ENCODE assay signal across 21 cellular contexts in the genomic region with DNA sequence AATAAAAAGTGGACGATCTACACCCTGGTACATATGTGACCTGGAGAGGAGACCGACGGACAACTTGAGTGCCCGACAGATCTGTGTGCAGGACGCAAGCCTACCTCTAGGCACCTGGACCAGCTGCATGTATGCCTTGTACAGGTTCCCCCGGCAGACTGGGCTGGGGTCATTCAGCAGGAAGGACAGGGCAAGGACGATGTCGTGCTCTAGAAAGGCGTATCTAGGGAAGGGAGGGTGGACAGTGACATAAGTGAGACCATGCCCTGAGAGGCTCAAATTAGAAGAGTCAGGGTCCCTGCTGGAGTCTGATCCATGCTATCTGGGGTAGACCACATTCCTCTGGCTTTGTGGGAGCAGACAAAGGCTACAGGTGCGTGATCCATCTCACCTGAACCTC. TPM values are rescaled to one million over a fixed set of nuclear protein-coding genes. Genes with fewer than 3 reads are reported as not detected.
DNase-seq lines count a peak whose midpoint lies in the region; ATAC-seq, FAIRE-seq and TF ChIP-seq lines count a peak whose summit lies in the region.
"Had no signal": no experiment of that assay in that cellular context is flagged by ENCODE, and none has a peak within 500 bp of the region (broad histone marks: within the 10 kb centered on the region; RNA-seq: fewer than 3 reads in every experiment).

No MANE protein-coding gene starts in this region.

- H3K36me3 Mint-ChIP-seq in CD8-positive, alpha-beta memory T cell, result no peaks in the 10 kb centered on the region
- no peaks in the 10 kb centered on the region for H3K36me3 Mint-ChIP-seq in GM23338 (ENCODE audit: low read depth)
- H3K36me3 Mint-ChIP-seq in chondrocyte (ENCODE audit: low read depth), result no peaks in the 10 kb centered on the region
- H3K36me3 Mint-ChIP-seq: CD4-positive, CD25-positive, alpha-beta regulatory T cell had no signal

- H3K9me2 ChIP-seq in GM23338 (ENCODE audit: insufficient read depth), result no peaks in the 10 kb centered on the region

- H3F3A ChIP-seq in GM23338 (replicated peaks; ENCODE audit: low read depth), result no peaks in the 10 kb centered on the region

- POLR2A ChIA-PET in CD8-positive, alpha-beta memory T cell (lab: Charles Lee), result no interaction called here

- H3K79me2 ChIP-seq in GM23338 (replicated peaks; ENCODE audit: insufficient read depth), result no peaks in the 10 kb centered on the region

- H3K9me3 ChIP-seq in CD8-positive, alpha-beta memory T cell (ENCODE audit: low read length), result no peaks in the 10 kb centered on the region
- no peaks in the 10 kb centered on the region for H3K9me3 ChIP-seq in kidney (ENCODE audit: control insufficient read depth in 1 of 2, low read length in 2 of 2)
- H3K9me3 ChIP-seq: BE2C had no signal

- H4K20me1 ChIP-seq in GM23338 (replicated peaks; ENCODE audit: insufficient read depth), result no peaks in the 10 kb centered on the region

- no peak overlapping the region for H2AFZ ChIP-seq in GM23338
- H2AFZ ChIP-seq: GM23248 had no signal

- FAIRE-seq in kidney (lab: Jason Lieb, UNC), result no peak
- FAIRE-seq: A204.1, GM12892, GM18507, HepG2 had no signal

- no peak overlapping the region for H3K4me3 ChIP-seq in CD8-positive, alpha-beta memory T cell (ENCODE audit: low read length)
- H3K4me3 ChIP-seq in GM23338 (no peak overlapping the region), kidney (ENCODE audit: low read length in 2 of 2) (no peak overlapping the region)
- H3K4me3 ChIP-seq: GM23248 had no signal

- peaks cover 31% of the 10 kb centered on the region for H3K4me1 ChIP-seq in CD8-positive, alpha-beta memory T cell (ENCODE audit: insufficient read depth, low read length)
- H3K4me1 ChIP-seq in GM23338 (ENCODE audit: insufficient read depth), result peaks cover 6% of the 10 kb centered on the region
- peaks cover 0 to 2% of the 10 kb centered on the region in 2 donors for H3K4me1 ChIP-seq in kidney (ENCODE audit: control insufficient read depth in 1 of 2, insufficient read depth in 1 of 2, low read depth in 1 of 2, low read length in 2 of 2)
- H3K4me1 ChIP-seq: BE2C had no signal

- H3K9ac ChIP-seq in kidney (ENCODE audit: low read length in 2 of 2), result no peak overlapping the region
- H3K9ac ChIP-seq: GM23248 had no signal

- no peak overlapping the region for H3K27ac ChIP-seq in CD8-positive, alpha-beta memory T cell (ENCODE audit: low read depth, low read length)
- no peak overlapping the region for H3K27ac ChIP-seq in GM23338 (ENCODE audit: low read depth)
- no peak overlapping the region for H3K27ac ChIP-seq in kidney (ENCODE audit: low read depth in 2 of 2, low read length in 2 of 2)
- H3K27ac ChIP-seq: GM23248 had no signal

- H3K4me1 Mint-ChIP-seq in CD8-positive, alpha-beta memory T cell, result peaks cover 26 to 38% (median 36%) of the 10 kb centered on the region in 3 donors
- peaks cover 8% of the 10 kb centered on the region for H3K4me1 Mint-ChIP-seq in GM23338
- H3K4me1 Mint-ChIP-seq in chondrocyte (ENCODE audit: low read depth), result peaks cover 11% of the 10 kb centered on the region

- H3K4me3 Mint-ChIP-seq in CD8-positive, alpha-beta memory T cell, result peak overlapping the region in 1 of 7 donors; percentile 36
- H3K4me3 Mint-ChIP-seq in GM23338, result no peak overlapping the region
- H3K4me3 Mint-ChIP-seq in chondrocyte (ENCODE audit: unreplicated experiment), result no peak overlapping the region
- H3K4me3 Mint-ChIP-seq: CD4-positive, CD25-positive, alpha-beta regulatory T cell had no signal

- intact Hi-C loops in kidney (cut with DNase I), result no loop called here

- H3K27ac Mint-ChIP-seq in CD8-positive, alpha-beta memory T cell, result peak overlapping the region in 7 of 8 donors; percentile 7 to 79 (median 47)
- H3K27ac Mint-ChIP-seq in GM23338 (no peak overlapping the region), chondrocyte (ENCODE audit: unreplicated experiment) (no peak overlapping the region)
- H3K27ac Mint-ChIP-seq: CD4-positive, CD25-positive, alpha-beta regulatory T cell had no signal

- H3K27me3 Mint-ChIP-seq in CD8-positive, alpha-beta memory T cell, result no peaks in the 10 kb centered on the region
- H3K27me3 Mint-ChIP-seq in GM23338 (ENCODE audit: insufficient read depth, low read depth, poor library complexity) (peaks cover 6% of the 10 kb centered on the region), chondrocyte (ENCODE audit: low read depth) (peaks cover 20% of the 10 kb centered on the region)
- H3K27me3 Mint-ChIP-seq: CD4-positive, CD25-positive, alpha-beta regulatory T cell had no signal

- peak; percentile 25; the same call in 2 of the 3 replicates for ATAC-seq in GM23338
- ATAC-seq: HepG2 had no signal

- H3K4me2 ChIP-seq in GM23338, result no peak overlapping the region

- H3K36me3 ChIP-seq in CD8-positive, alpha-beta memory T cell (ENCODE audit: insufficient read depth, low read length), result no peaks in the 10 kb centered on the region
- H3K36me3 ChIP-seq in GM23338 (ENCODE audit: insufficient read depth) (no peaks in the 10 kb centered on the region), kidney (ENCODE audit: control insufficient read depth in 1 of 2, insufficient read depth in 2 of 2, low read length in 2 of 2) (no peaks in the 10 kb centered on the region)
- H3K36me3 ChIP-seq: BE2C had no signal

- CTCF ChIA-PET in CD8-positive, alpha-beta memory T cell (lab: Charles Lee), result interaction anchor here (0.6 to 1.3 kb wide), 2 partner anchors 10 to 39 kb away, joined by 3 to 4 read pairs; no protein-coding TSS in a partner anchor

- DNase-seq in CD8-positive, alpha-beta memory T cell, result no peak
- DNase-seq in GM23338 (ENCODE audit: low spot score), result no peak
- peak; percentile 57 for DNase-seq in chondrocyte (ENCODE audit: low spot score)
- peak; percentile 46 for DNase-seq in kidney
- DNase-seq in stimulated activated CD4-positive, alpha-beta T cell treated with anti-CD3 and anti-CD28 coated beads, Interleukin-15, amount 100 ng/mL, for 24 hours, result no peak
- DNase-seq in COR-L47 (lab: John Stamatoyannopoulos, UW), result no peak
- no peak for DNase-seq in NCI-H2029 treated with DMSO at 0.1 percent for 48 hours (lab: John Stamatoyannopoulos, UW)
- DNase-seq: ACHN; BE2C; C1 segment of cervical spinal cord; CD4-positive, CD25-positive, alpha-beta regulatory T cell; DMS153; DMS79; GDM1; GM23248; H7 had no signal

- H3K9me3 Mint-ChIP-seq in CD8-positive, alpha-beta memory T cell, result no peaks in the 10 kb centered on the region
- H3K9me3 Mint-ChIP-seq in GM23338 (peaks cover 2% of the 10 kb centered on the region; the same call in 1 of the 3 replicates), chondrocyte (ENCODE audit: low read depth) (no peaks in the 10 kb centered on the region)
- H3K9me3 Mint-ChIP-seq: CD4-positive, CD25-positive, alpha-beta regulatory T cell had no signal

- TF ChIP-seq CTCF in GM23338 (conservative IDR thresholded peaks at IDR 0.05; ENCODE audit: low read depth in 2 of 2), result no peak
- no peak for TF ChIP-seq CTCF in chondrocyte (IDR thresholded peaks at IDR 0.05)
- TF ChIP-seq CTCF in kidney (IDR thresholded peaks at IDR 0.05; ENCODE audit: borderline replicate concordance, extremely low read depth, insufficient read depth), result no peak

- peaks cover 15% of the 10 kb centered on the region for H3K27me3 ChIP-seq in CD8-positive, alpha-beta memory T cell (ENCODE audit: insufficient read depth, low read length, poor library complexity, severe bottlenecking)
- H3K27me3 ChIP-seq in GM23338 (ENCODE audit: insufficient read depth), result no peaks in the 10 kb centered on the region
- H3K27me3 ChIP-seq: BE2C had no signal

TF ChIP-seq in GM23338, 12 proteins besides CTCF, POLR2A, EP300 and RAD21 (continues in another document):
- TF ChIP-seq, protein P1, sequence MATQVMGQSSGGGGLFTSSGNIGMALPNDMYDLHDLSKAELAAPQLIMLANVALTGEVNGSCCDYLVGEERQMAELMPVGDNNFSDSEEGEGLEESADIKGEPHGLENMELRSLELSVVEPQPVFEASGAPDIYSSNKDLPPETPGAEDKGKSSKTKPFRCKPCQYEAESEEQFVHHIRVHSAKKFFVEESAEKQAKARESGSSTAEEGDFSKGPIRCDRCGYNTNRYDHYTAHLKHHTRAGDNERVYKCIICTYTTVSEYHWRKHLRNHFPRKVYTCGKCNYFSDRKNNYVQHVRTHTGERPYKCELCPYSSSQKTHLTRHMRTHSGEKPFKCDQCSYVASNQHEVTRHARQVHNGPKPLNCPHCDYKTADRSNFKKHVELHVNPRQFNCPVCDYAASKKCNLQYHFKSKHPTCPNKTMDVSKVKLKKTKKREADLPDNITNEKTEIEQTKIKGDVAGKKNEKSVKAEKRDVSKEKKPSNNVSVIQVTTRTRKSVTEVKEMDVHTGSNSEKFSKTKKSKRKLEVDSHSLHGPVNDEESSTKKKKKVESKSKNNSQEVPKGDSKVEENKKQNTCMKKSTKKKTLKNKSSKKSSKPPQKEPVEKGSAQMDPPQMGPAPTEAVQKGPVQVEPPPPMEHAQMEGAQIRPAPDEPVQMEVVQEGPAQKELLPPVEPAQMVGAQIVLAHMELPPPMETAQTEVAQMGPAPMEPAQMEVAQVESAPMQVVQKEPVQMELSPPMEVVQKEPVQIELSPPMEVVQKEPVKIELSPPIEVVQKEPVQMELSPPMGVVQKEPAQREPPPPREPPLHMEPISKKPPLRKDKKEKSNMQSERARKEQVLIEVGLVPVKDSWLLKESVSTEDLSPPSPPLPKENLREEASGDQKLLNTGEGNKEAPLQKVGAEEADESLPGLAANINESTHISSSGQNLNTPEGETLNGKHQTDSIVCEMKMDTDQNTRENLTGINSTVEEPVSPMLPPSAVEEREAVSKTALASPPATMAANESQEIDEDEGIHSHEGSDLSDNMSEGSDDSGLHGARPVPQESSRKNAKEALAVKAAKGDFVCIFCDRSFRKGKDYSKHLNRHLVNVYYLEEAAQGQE (IDR thresholded peaks at IDR 0.05; ENCODE audit: unreplicated experiment), result no peak
- TF ChIP-seq CREB1 (CRISPR knock-in tag; IDR thresholded peaks at IDR 0.05; ENCODE audit: low read depth), result no peak

RNA-seq across cellular contexts. Expression of a gene that starts 7.9 kb away (rescaled TPM):
- not detected for total RNA-seq in CD8-positive, alpha-beta memory T cell
- 0.94 TPM for polyA plus RNA-seq in CD8-positive, alpha-beta memory T cell
- total RNA-seq in GM23338 (2014; rRNA removed; shearing (Covaris generic)), result not detected in 2 replicates
- polyA plus RNA-seq in GM23338 (2016; fragmentation: Nextera tagmentation; extraction: Ambion mirVana) (1.8 and 2.5 TPM in 2 replicates), kidney (ENCODE audit: insufficient read depth, low read depth, low replicate concordance) (11.9 TPM)
- total RNA-seq in chondrocyte (not detected in 3 replicates), kidney (5.2 TPM)
- total RNA-seq: CD4-positive, CD25-positive, alpha-beta regulatory T cell; Daoy; GM23248; H7 had no signal
- polyA plus RNA-seq: GM23248 had no signal

RNA-seq across cellular contexts. Expression of a gene that starts 11.4 kb away (rescaled TPM):
- total RNA-seq in CD8-positive, alpha-beta memory T cell, result 1 to 10 TPM in 1 of 2 experiments, under 1 TPM in 1; 0.93 to 1.5 TPM
- polyA plus RNA-seq in CD8-positive, alpha-beta memory T cell, result 1.5 TPM
- total RNA-seq in GM23338 (2014; rRNA removed; shearing (Covaris generic)), result 0.58 and 1.2 TPM in 2 replicates
- 0.43 and 0.58 TPM in 2 replicates for polyA plus RNA-seq in GM23338 (2016; fragmentation: Nextera tagmentation; extraction: Ambion mirVana)
- total RNA-seq in chondrocyte, result 2.9 to 4.7 TPM (median 3.5 TPM) in 3 replicates
- 30.5 TPM for total RNA-seq in kidney
- polyA plus RNA-seq in kidney (ENCODE audit: insufficient read depth, low read depth, low replicate concordance), result 9.7 TPM

RNA-seq across cellular contexts. Expression of a gene that starts 46.4 kb away (rescaled TPM):
- total RNA-seq in CD8-positive, alpha-beta memory T cell, result 10 to 100 TPM; 33.2 to 34.7 TPM
- polyA plus RNA-seq in CD8-positive, alpha-beta memory T cell, result 18.4 TPM
- 101 and 121 TPM in 2 replicates for total RNA-seq in GM23338 (2014; rRNA removed; shearing (Covaris generic))
- polyA plus RNA-seq in GM23338 (2016; fragmentation: Nextera tagmentation; extraction: Ambion mirVana) (15.6 and 17.7 TPM in 2 replicates), kidney (ENCODE audit: insufficient read depth, low read depth, low replicate concordance) (45.0 TPM)
- total RNA-seq in chondrocyte (28.4 to 44.5 TPM (median 30.0 TPM) in 3 replicates), kidney (97.7 TPM)

Comparison
In these comparisons a context has a peak if more than half of its experiments do, and no peak if none do; other contexts are left out.
1. DNase-seq: peak in chondrocyte (single experiment) and kidney (single experiment); none in CD8-positive, alpha-beta memory T cell (0 of 5), GM23338 (single experiment), stimulated activated CD4-positive, alpha-beta T cell treated with anti-CD3 and anti-CD28 coated beads, Interleukin-15, amount 100 ng/mL, for 24 hours (single experiment), COR-L47 (single experiment) and NCI-H2029 treated with DMSO at 0.1 percent for 48 hours (single experiment).
2. H3K27ac Mint-ChIP-seq: peak in CD8-positive, alpha-beta memory T cell (7 of 8); none in GM23338 (single experiment) and chondrocyte (single experiment).